Comparison of ENCODE assay signal across 7 cellular contexts in genomic region chr11:45803981-45804805, GRCh38. TPM values are rescaled to one million over a fixed set of nuclear protein-coding genes. Genes with fewer than 3 reads are reported as not detected.
A peak's percentile ranks its signal among the peaks of the same experiment; 100 is the strongest.
DNase-seq lines count a peak whose midpoint lies in the region; ATAC-seq and TF ChIP-seq lines count a peak whose summit lies in the region.

No MANE protein-coding gene starts in this region.

- intact Hi-C loops in PC-3 (cut with micrococcal nuclease) = loop anchor here (2.0 kb wide), 1 partner anchor 39 kb away; no protein-coding TSS in a partner anchor
- intact Hi-C loops in naive thymus-derived CD4-positive, alpha-beta T cell (cut with micrococcal nuclease) = loop anchor here (2.0 to 10.0 kb wide), 5 partner anchors 309 to 1737 kb away; partner anchors contain the start of genes PHF21A (in 2 of the 2), ACCS (in 1 of the 2) and CD82 (in 1 of the 2)

- no peak for TF ChIP-seq POLR2A in GM18505 (IDR thresholded peaks at IDR 0.05; ENCODE audit: borderline replicate concordance, extremely low read depth, insufficient read depth, insufficient read length)

- H3K9me3 Mint-ChIP-seq in activated T-helper 17 cell treated with anti-CD3 and anti-CD28 coated beads, Interleukin-2, amount 50 U/mL, for 72 hours = no peaks in the 10 kb centered on the region
- H3K9me3 Mint-ChIP-seq in naive thymus-derived CD4-positive, alpha-beta T cell = peaks cover 0 to 5% (median 0%) of the 10 kb centered on the region in 11 donors
- H3K9me3 Mint-ChIP-seq in stimulated activated naive B cell treated with anti-CD40 and anti-IgM and Interleukin-4, amounts not matched to agents 10 μg/mL and 1 μg/mL and 100 μg/mL, for 72 hours = peaks cover 0 to 2% of the 10 kb centered on the region in 2 donors

- H2AFZ ChIP-seq in PC-3 (ENCODE audit: low read length) = peak overlapping the region; percentile 97

- no TSS peak for BruUV-seq in PC-3 (replicated peaks; lab: Mats Ljungman, UMichigan)

- no peaks in the 10 kb centered on the region for H3K9me3 ChIP-seq in PC-3 (ENCODE audit: low read length)
- no peaks in the 10 kb centered on the region for H3K9me3 ChIP-seq in naive thymus-derived CD4-positive, alpha-beta T cell (ENCODE audit: control insufficient read depth in 2 of 3, low read length in 3 of 3)

- CTCF ChIA-PET in PC-3 (lab: Charles Lee) = interaction anchor here (1.1 kb wide), 1 partner anchor 32 kb away, joined by 4 read pairs; no protein-coding TSS in a partner anchor
- CTCF ChIA-PET in naive thymus-derived CD4-positive, alpha-beta T cell (lab: Charles Lee) = interaction anchor here (1.2 to 1.8 kb wide), 2 partner anchors 32 to 33 kb away, joined by 5 to 8 read pairs; no protein-coding TSS in a partner anchor

- 0 out of 2 replicates have a peak, but pooled peaks cover 2% of the 10 kb centered on the region for H3K36me3 ChIP-seq in PC-3 (ENCODE audit: low read depth, low read length)
- peaks cover 0 to 6% (median 0%) of the 10 kb centered on the region in 3 experiments for H3K36me3 ChIP-seq in naive thymus-derived CD4-positive, alpha-beta T cell (ENCODE audit: control insufficient read depth in 2 of 3, insufficient read depth in 3 of 3, low read length in 3 of 3)

- H3K27me3 ChIP-seq in PC-3 (ENCODE audit: low read length) = no peaks in the 10 kb centered on the region
- no peaks in the 10 kb centered on the region for H3K27me3 ChIP-seq in naive thymus-derived CD4-positive, alpha-beta T cell (ENCODE audit: control insufficient read depth in 2 of 2, insufficient read depth in 2 of 2, low read length in 2 of 2)

- peak overlapping the region; percentile 69 for H3K27ac Mint-ChIP-seq in activated T-helper 17 cell treated with anti-CD3 and anti-CD28 coated beads, Interleukin-2, amount 50 U/mL, for 72 hours
- H3K27ac Mint-ChIP-seq in naive thymus-derived CD4-positive, alpha-beta T cell = peak overlapping the region; percentile 61 to 94 (median 87)
- H3K27ac Mint-ChIP-seq in stimulated activated naive B cell treated with anti-CD40 and anti-IgM and Interleukin-4, amounts not matched to agents 10 μg/mL and 1 μg/mL and 100 μg/mL, for 72 hours = peak overlapping the region; percentile 94

- no peaks in the 10 kb centered on the region for H3K9me2 ChIP-seq in PC-3 (replicated peaks; ENCODE audit: low read length)

- peak overlapping the region; percentile 98 for H3K4me2 ChIP-seq in PC-3 (ENCODE audit: low read length)

- POLR2A ChIA-PET in PC-3 (lab: Charles Lee; ENCODE audit: unreplicated experiment) = no interaction called here
- POLR2A ChIA-PET in naive thymus-derived CD4-positive, alpha-beta T cell (lab: Charles Lee) = interaction anchor here (0.8 to 1.9 kb wide), 5 partner anchors 8 to 43 kb away, joined by 3 to 6 read pairs (median 4); partner anchors contain the start of gene CRY2

- DNase-seq in PC-3 (peak; percentile 53), fibroblast of mammary gland (ENCODE audit: low read depth) (peak; percentile 24)
- DNase-seq in naive thymus-derived CD4-positive, alpha-beta T cell = peak; percentile 55 to 74 (median 61)
- DNase-seq in stimulated activated naive B cell treated with anti-CD40 and anti-IgM and Interleukin-4, amounts not matched to agents 10 μg/mL and 1 μg/mL and 100 μg/mL, for 72 hours = peak; percentile 53

- peak overlapping the region; percentile 77 for H3K4me3 Mint-ChIP-seq in activated T-helper 17 cell treated with anti-CD3 and anti-CD28 coated beads, Interleukin-2, amount 50 U/mL, for 72 hours
- H3K4me3 Mint-ChIP-seq in naive thymus-derived CD4-positive, alpha-beta T cell = peak overlapping the region; percentile 86 to 99 (median 91)
- peak overlapping the region; percentile 94 to 97 for H3K4me3 Mint-ChIP-seq in stimulated activated naive B cell treated with anti-CD40 and anti-IgM and Interleukin-4, amounts not matched to agents 10 μg/mL and 1 μg/mL and 100 μg/mL, for 72 hours

- H3K9ac ChIP-seq in PC-3 (ENCODE audit: low read length) = peak overlapping the region; percentile 68

- H3K27ac ChIP-seq in PC-3 (ENCODE audit: low read length) = no peak overlapping the region
- H3K27ac ChIP-seq in naive thymus-derived CD4-positive, alpha-beta T cell (ENCODE audit: low read depth, low read length) = peak overlapping the region; percentile 87

- H3K36me3 Mint-ChIP-seq in activated T-helper 17 cell treated with anti-CD3 and anti-CD28 coated beads, Interleukin-2, amount 50 U/mL, for 72 hours (ENCODE audit: low read depth) = peaks cover 11% of the 10 kb centered on the region
- peaks cover 0 to 11% (median 0%) of the 10 kb centered on the region in 5 donors for H3K36me3 Mint-ChIP-seq in naive thymus-derived CD4-positive, alpha-beta T cell
- H3K36me3 Mint-ChIP-seq in stimulated activated naive B cell treated with anti-CD40 and anti-IgM and Interleukin-4, amounts not matched to agents 10 μg/mL and 1 μg/mL and 100 μg/mL, for 72 hours = peaks cover 13 to 20% of the 10 kb centered on the region in 2 donors

- no peaks in the 10 kb centered on the region for H3K27me3 Mint-ChIP-seq in activated T-helper 17 cell treated with anti-CD3 and anti-CD28 coated beads, Interleukin-2, amount 50 U/mL, for 72 hours
- H3K27me3 Mint-ChIP-seq in naive thymus-derived CD4-positive, alpha-beta T cell = no peaks in the 10 kb centered on the region
- no peaks in the 10 kb centered on the region for H3K27me3 Mint-ChIP-seq in stimulated activated naive B cell treated with anti-CD40 and anti-IgM and Interleukin-4, amounts not matched to agents 10 μg/mL and 1 μg/mL and 100 μg/mL, for 72 hours

- ATAC-seq in GM18505 (IDR thresholded peaks at IDR 0.05; ENCODE audit: unreplicated experiment) = peak; percentile 28
- peak; percentile 27 for ATAC-seq in HG03159 (IDR thresholded peaks at IDR 0.05; ENCODE audit: unreplicated experiment)
- ATAC-seq in PC-3 = peak; percentile 45
- ATAC-seq in activated T-helper 17 cell treated with anti-CD3 and anti-CD28 coated beads, Interleukin-2, amount 50 U/mL, for 72 hours (replicated peaks) = peak; percentile 53
- ATAC-seq in naive thymus-derived CD4-positive, alpha-beta T cell = peak; percentile 36
- peak; percentile 56 to 61 for ATAC-seq in stimulated activated naive B cell treated with anti-CD40 and anti-IgM and Interleukin-4, amounts not matched to agents 10 μg/mL and 1 μg/mL and 100 μg/mL, for 72 hours (replicated peaks)

- TF ChIP-seq CTCF in PC-3 (conservative IDR thresholded peaks at IDR 0.05; ENCODE audit: low read depth, low read length) = no peak
- no peak for TF ChIP-seq CTCF in fibroblast of mammary gland (conservative IDR thresholded peaks at IDR 0.05; ENCODE audit: control insufficient read depth, insufficient read depth, low read depth, low read length)

- peaks cover 3% of the 10 kb centered on the region; the same call in 1 of the 2 replicates for H4K20me1 ChIP-seq in PC-3 (ENCODE audit: low read length)

- H3K4me1 Mint-ChIP-seq in activated T-helper 17 cell treated with anti-CD3 and anti-CD28 coated beads, Interleukin-2, amount 50 U/mL, for 72 hours = peaks cover 13% of the 10 kb centered on the region
- H3K4me1 Mint-ChIP-seq in naive thymus-derived CD4-positive, alpha-beta T cell = peaks cover 25 to 36% (median 33%) of the 10 kb centered on the region in 7 donors
- peaks cover 18 to 51% of the 10 kb centered on the region in 2 donors for H3K4me1 Mint-ChIP-seq in stimulated activated naive B cell treated with anti-CD40 and anti-IgM and Interleukin-4, amounts not matched to agents 10 μg/mL and 1 μg/mL and 100 μg/mL, for 72 hours

- H3K4me3 ChIP-seq in PC-3 (ENCODE audit: low read length) = peak overlapping the region; percentile 91
- peak overlapping the region; percentile 85 for H3K4me3 ChIP-seq in fibroblast of mammary gland (ENCODE audit: control insufficient read depth, low read depth, low read length)
- H3K4me3 ChIP-seq in naive thymus-derived CD4-positive, alpha-beta T cell (ENCODE audit: low read length) = peak overlapping the region; percentile 95

- H3F3A ChIP-seq in PC-3 (ENCODE audit: low read length, unreplicated experiment) = no peaks in the 10 kb centered on the region

- H3K79me2 ChIP-seq in PC-3 (ENCODE audit: low read length) = peaks cover 28% of the 10 kb centered on the region

- H3K4me1 ChIP-seq in PC-3 (ENCODE audit: insufficient read depth, low read length) = peaks cover 26% of the 10 kb centered on the region
- peaks cover 27 to 29% of the 10 kb centered on the region in 2 donors for H3K4me1 ChIP-seq in naive thymus-derived CD4-positive, alpha-beta T cell (ENCODE audit: control insufficient read depth in 2 of 2, insufficient read depth in 2 of 2, low read length in 2 of 2)

RNA-seq across cellular contexts. Expression of gene SLC35C1, which starts 0.8 kb away (rescaled TPM):
- 9.5 and 13.5 TPM in 2 replicates for total RNA-seq in PC-3 (2014; rRNA removed)
- total RNA-seq in activated T-helper 17 cell treated with anti-CD3 and anti-CD28 coated beads, Interleukin-2, amount 50 U/mL, for 72 hours = 10 to 100 TPM in 1 of 2 donors, 1 to 10 TPM in 1; 8.7 to 18.9 TPM
- 10 to 100 TPM in 4 of 5 experiments, 1 to 10 TPM in 1; 7.9 to 22.8 (median 14.2) TPM for total RNA-seq in naive thymus-derived CD4-positive, alpha-beta T cell
- 10 to 100 TPM; 10.3 to 13.9 TPM for polyA plus RNA-seq in naive thymus-derived CD4-positive, alpha-beta T cell

RNA-seq across cellular contexts. Expression of gene CRY2, which starts 43.1 kb away (rescaled TPM):
- 9.5 and 12.4 TPM in 2 replicates for total RNA-seq in PC-3 (2014; rRNA removed)
- 10 to 100 TPM; 12.3 to 25.4 TPM for total RNA-seq in activated T-helper 17 cell treated with anti-CD3 and anti-CD28 coated beads, Interleukin-2, amount 50 U/mL, for 72 hours
- 100 to 1,000 TPM in 2 of 5 experiments, 10 to 100 TPM in 3; 31.1 to 202 (median 66.9) TPM for total RNA-seq in naive thymus-derived CD4-positive, alpha-beta T cell
- polyA plus RNA-seq in naive thymus-derived CD4-positive, alpha-beta T cell = 10 to 100 TPM; 26.9 to 36.0 TPM
